33 cellular contexts compared by ENCODE assay signal in genomic region chr10:129766611-129767550, GRCh38.
DNase-seq lines count a peak whose midpoint lies in the region; ATAC-seq, FAIRE-seq and TF ChIP-seq lines count a peak whose summit lies in the region.
"Had no signal": no experiment of that assay in that cellular context is flagged by ENCODE, and none has a peak within 500 bp of the region (broad histone marks: within the 10 kb centered on the region; RNA-seq: fewer than 3 reads in every experiment).

No MANE protein-coding gene starts in this region.

- WGBS in endodermal cell (ENCODE audit: insufficient coverage in 1 of 2, insufficient read length in 1 of 2), 2 experiments = 93 to 94% methylated on average over 21 to 25 of the region's 25 CpGs

- H3K27me3 Mint-ChIP-seq in endodermal cell (ENCODE audit: insufficient read depth) (peaks cover 1% of the 10 kb centered on the region), osteocyte (ENCODE audit: unreplicated experiment) (no peaks in the 10 kb centered on the region), type B pancreatic cell (peaks cover 5% of the 10 kb centered on the region)
- H3K27me3 Mint-ChIP-seq: activated CD4-positive, alpha-beta T cell treated with anti-CD3 and anti-CD28 coated beads, Interleukin-2, amount 10 ng/mL, durations not matched to agents 24 days and 14 days; effector memory CD8-positive, alpha-beta T cell; IgD-negative memory B cell had no signal

- no peaks in the 10 kb centered on the region for H3K9me3 Mint-ChIP-seq in endodermal cell
- peaks cover 9% of the 10 kb centered on the region for H3K9me3 Mint-ChIP-seq in osteocyte (ENCODE audit: unreplicated experiment)
- no peaks in the 10 kb centered on the region for H3K9me3 Mint-ChIP-seq in type B pancreatic cell
- H3K9me3 Mint-ChIP-seq: activated CD4-positive, alpha-beta T cell treated with anti-CD3 and anti-CD28 coated beads, Interleukin-2, amount 10 ng/mL, durations not matched to agents 24 days and 14 days; activated T-helper 1 cell treated with anti-CD3 and anti-CD28 coated beads, Interleukin-12 subunit alpha, Interleukin-12 subunit beta, Interleukin-2, Interleukin-4 antibody, amounts not matched to agents 30 ng/mL and 10 ng/mL and 1 ng/mL, durations not matched to agents 14 hours and 24 hours and 36 hours; effector memory CD8-positive, alpha-beta T cell had no signal

- no peaks in the 10 kb centered on the region for H3K36me3 ChIP-seq in endodermal cell (ENCODE audit: control insufficient read depth, insufficient read depth, low read length)
- H3K36me3 ChIP-seq: brain microvascular endothelial cell, neutrophil, WERI-Rb-1 had no signal

- no peaks in the 10 kb centered on the region for H3K27me3 ChIP-seq in endodermal cell (ENCODE audit: control insufficient read depth, insufficient read depth, low read length, poor library complexity, severe bottlenecking)
- H3K27me3 ChIP-seq: brain microvascular endothelial cell, heart right ventricle, neutrophil had no signal

- H3K9me3 ChIP-seq in endodermal cell (ENCODE audit: control insufficient read depth, low read length) = no peaks in the 10 kb centered on the region
- H3K9me3 ChIP-seq: heart right ventricle, neutrophil had no signal

- H3K27ac Mint-ChIP-seq in endodermal cell (no peak overlapping the region), osteocyte (ENCODE audit: unreplicated experiment) (no peak overlapping the region), type B pancreatic cell (no peak overlapping the region)
- H3K27ac Mint-ChIP-seq: activated CD4-positive, alpha-beta T cell treated with anti-CD3 and anti-CD28 coated beads, Interleukin-2, amount 10 ng/mL, durations not matched to agents 24 days and 14 days; activated T-helper 1 cell treated with anti-CD3 and anti-CD28 coated beads, Interleukin-12 subunit alpha, Interleukin-12 subunit beta, Interleukin-2, Interleukin-4 antibody, amounts not matched to agents 30 ng/mL and 10 ng/mL and 1 ng/mL, durations not matched to agents 14 hours and 24 hours and 36 hours; effector memory CD8-positive, alpha-beta T cell; IgD-negative memory B cell had no signal

- DNase-seq in activated effector memory CD4-positive, alpha-beta T cell treated with anti-CD3 and anti-CD28 coated beads, Interleukin-2, amount 50 U/mL, for 16 hours = peak; percentile 50
- DNase-seq in activated effector memory CD4-positive, alpha-beta T cell treated with Interleukin-2 at 50 U/mL for 16 hours = no peak
- peak; percentile 48 for DNase-seq in endodermal cell
- DNase-seq in osteocyte (ENCODE audit: extremely low spot score, unreplicated experiment) = peak; percentile 82
- peak; percentile 63 for DNase-seq in type B pancreatic cell (ENCODE audit: extremely low spot score, unreplicated experiment)
- no peak for DNase-seq in NCI-H226
- no peak for DNase-seq in D721Med (ENCODE audit: insufficient read length, low spot score)
- DNase-seq: 8988T; activated CD4-positive, alpha-beta T cell treated with anti-CD3 and anti-CD28 coated beads, Interleukin-2, amount 10 ng/mL, durations not matched to agents 24 days and 14 days; activated naive CD4-positive, alpha-beta T cell treated with anti-CD3 and anti-CD28 coated beads, Interleukin-2, amount 50 U/mL, for 16 hours; amniotic stem cell; brain microvascular endothelial cell; effector memory CD8-positive, alpha-beta T cell; foreskin melanocyte; heart right ventricle; mesendoderm; NCI-H2029; NCI-H526 treated with DMSO at 0.1 percent for 48 hours; SHP77 treated with DMSO at 0.1 percent for 48 hours; stimulated activated CD4-positive, alpha-beta T cell treated with anti-CD3 and anti-CD28 coated beads, Interleukin-2, amount 100 ng/mL, for 48 hours; substantia nigra; SW 1271; T-helper 9 cell; WERI-Rb-1 had no signal

- FAIRE-seq in D721Med (lab: Jason Lieb, UNC) = no peak
- FAIRE-seq: colon, GM12891, H54 had no signal

- peaks cover 11% of the 10 kb centered on the region for H3K4me1 ChIP-seq in endodermal cell (ENCODE audit: control insufficient read depth, insufficient read depth, low read length)
- H3K4me1 ChIP-seq: heart right ventricle had no signal

- H3K4me1 Mint-ChIP-seq in endodermal cell (peaks cover 12% of the 10 kb centered on the region), osteocyte (ENCODE audit: unreplicated experiment) (no peaks in the 10 kb centered on the region), type B pancreatic cell (ENCODE audit: unreplicated experiment) (peaks cover 6% of the 10 kb centered on the region)
- H3K4me1 Mint-ChIP-seq: activated CD4-positive, alpha-beta T cell treated with anti-CD3 and anti-CD28 coated beads, Interleukin-2, amount 10 ng/mL, durations not matched to agents 24 days and 14 days; IgD-negative memory B cell had no signal

- ATAC-seq in GM21737 (IDR thresholded peaks at IDR 0.05; ENCODE audit: unreplicated experiment) = no peak
- ATAC-seq: effector memory CD8-positive, alpha-beta T cell; esophagus mucosa; heart right ventricle had no signal

- H3K9ac ChIP-seq in endodermal cell (ENCODE audit: extremely low read depth, low read length, poor library complexity, severe bottlenecking) = no peak overlapping the region

- H3K4me3 Mint-ChIP-seq in endodermal cell (no peak overlapping the region), osteocyte (ENCODE audit: unreplicated experiment) (no peak overlapping the region), type B pancreatic cell (no peak overlapping the region)
- H3K4me3 Mint-ChIP-seq: activated CD4-positive, alpha-beta T cell treated with anti-CD3 and anti-CD28 coated beads, Interleukin-2, amount 10 ng/mL, durations not matched to agents 24 days and 14 days; activated T-helper 1 cell treated with anti-CD3 and anti-CD28 coated beads, Interleukin-12 subunit alpha, Interleukin-12 subunit beta, Interleukin-2, Interleukin-4 antibody, amounts not matched to agents 30 ng/mL and 10 ng/mL and 1 ng/mL, durations not matched to agents 14 hours and 24 hours and 36 hours; effector memory CD8-positive, alpha-beta T cell; IgD-negative memory B cell had no signal

- H3K27ac ChIP-seq in endodermal cell (ENCODE audit: low read depth, low read length) = no peak overlapping the region
- H3K27ac ChIP-seq: brain microvascular endothelial cell, heart right ventricle, neutrophil, WERI-Rb-1 had no signal

- no peak overlapping the region for H3K4me3 ChIP-seq in endodermal cell (ENCODE audit: low read length)
- H3K4me3 ChIP-seq: heart right ventricle, smooth muscle cell had no signal

- TF ChIP-seq CTCF in endodermal cell (conservative IDR thresholded peaks at IDR 0.05) = peak; percentile 36
- no peak for TF ChIP-seq CTCF in osteocyte (IDR thresholded peaks at IDR 0.05)
- TF ChIP-seq CTCF in type B pancreatic cell (conservative IDR thresholded peaks at IDR 0.05) = no peak
- TF ChIP-seq CTCF in D721Med (IDR thresholded peaks at IDR 0.05; ENCODE audit: insufficient read depth, missing control alignments) = no peak

- H3K36me3 Mint-ChIP-seq in endodermal cell (ENCODE audit: low read depth) (peaks cover 8% of the 10 kb centered on the region), osteocyte (ENCODE audit: unreplicated experiment) (peaks cover 5% of the 10 kb centered on the region), type B pancreatic cell (peaks cover 5% of the 10 kb centered on the region)

Comparison
In these comparisons a context has a peak if more than half of its experiments do, and no peak if none do; other contexts are left out.
1. DNase-seq: peak in activated effector memory CD4-positive, alpha-beta T cell treated with anti-CD3 and anti-CD28 coated beads, Interleukin-2, amount 50 U/mL, for 16 hours (single experiment), endodermal cell (single experiment), osteocyte (single experiment) and type B pancreatic cell (single experiment); none in activated effector memory CD4-positive, alpha-beta T cell treated with Interleukin-2 at 50 U/mL for 16 hours (single experiment), NCI-H226 (single experiment) and D721Med (single experiment).